Comparison of ENCODE assay signal across 29 cellular contexts in genomic region chr2:127607399-127607908, GRCh38. TPM values are rescaled to one million over a fixed set of nuclear protein-coding genes. Genes with fewer than 3 reads are reported as not detected.
DNase-seq lines count a peak whose midpoint lies in the region; ATAC-seq and FAIRE-seq lines count a peak whose summit lies in the region.
"Had no signal": no experiment of that assay in that cellular context is flagged by ENCODE, and none has a peak within 500 bp of the region (broad histone marks: within the 10 kb centered on the region; RNA-seq: fewer than 3 reads in every experiment).

No MANE protein-coding gene starts in this region.

- H3K36me3 ChIP-seq in BLaER1 treated with 17β-estradiol and CSF1 and Interleukin-3, amounts not matched to agents 10 nM and 100 nM = 0 out of 22 replicates have a peak, but pooled peaks cover 0 to 4% (median 0%) of the 10 kb centered on the region in 11 experiments
- no peaks in the 10 kb centered on the region for H3K36me3 ChIP-seq in H7 (replicated peaks; ENCODE audit: control insufficient read depth, insufficient read depth, low read length)
- H3K36me3 ChIP-seq: ovary, SJSA1, thyroid gland had no signal

- no peaks in the 10 kb centered on the region for H3K27me3 ChIP-seq in BLaER1 treated with 17β-estradiol and CSF1 and Interleukin-3, amounts not matched to agents 10 nM and 100 nM
- no peaks in the 10 kb centered on the region for H3K27me3 ChIP-seq in H7 (ENCODE audit: control insufficient read depth, insufficient read depth, low read length)
- H3K27me3 ChIP-seq: ovary, SJSA1, thyroid gland had no signal

- no peak overlapping the region for H3K27ac ChIP-seq in BLaER1 treated with 17β-estradiol and CSF1 and Interleukin-3, amounts not matched to agents 10 nM and 100 nM
- H3K27ac ChIP-seq: C4-2B, ovary, SJSA1, thyroid gland had no signal

- no peaks in the 10 kb centered on the region for H4K20me1 ChIP-seq in BLaER1 treated with 17β-estradiol and CSF1 and Interleukin-3, amounts not matched to agents 10 nM and 100 nM

- FAIRE-seq in RCC 7860 (lab: Jason Lieb, UNC) = no peak
- FAIRE-seq: endothelial cell of umbilical vein, frontal cortex had no signal

- H3K9me3 ChIP-seq in BLaER1 treated with 17β-estradiol and CSF1 and Interleukin-3, amounts not matched to agents 10 nM and 100 nM (replicated peaks in 1 of 11) = peaks cover 33 to 37% (median 35%) of the 10 kb centered on the region in 11 experiments
- H3K9me3 ChIP-seq: Caco-2, ovary, thyroid gland had no signal

- H3K4me1 ChIP-seq in BLaER1 treated with 17β-estradiol and CSF1 and Interleukin-3, amounts not matched to agents 10 nM and 100 nM = peaks cover 0 to 69% (median 46%) of the 10 kb centered on the region in 10 experiments; a peak in 15 of 20 replicates
- H3K4me1 ChIP-seq: Caco-2, SJSA1, thyroid gland had no signal

- no peak overlapping the region for H3K4me3 ChIP-seq in BLaER1 treated with 17β-estradiol and CSF1 and Interleukin-3, amounts not matched to agents 10 nM and 100 nM
- no peak overlapping the region for H3K4me3 ChIP-seq in H7 (ENCODE audit: insufficient read depth, low read depth, low read length)
- H3K4me3 ChIP-seq: ovary, SJSA1, smooth muscle cell, thyroid gland had no signal

- DNase-seq in H7 = peak; percentile 26
- peak; percentile 41 for DNase-seq in islet precursor cell
- peak; percentile 8 for DNase-seq in stimulated activated CD8-positive, alpha-beta memory T cell treated with anti-CD3 and anti-CD28 coated beads, Interleukin-4, amount 100 ng/mL, for 48 hours
- no peak for DNase-seq in RCC 7860 (ENCODE audit: low spot score)
- no peak for DNase-seq in COLO668 (lab: John Stamatoyannopoulos, UW; ENCODE audit: unreplicated experiment)
- DNase-seq: amniotic stem cell; DMS79 treated with DMSO at 0.1 percent for 48 hours; left cardiac atrium; mammary epithelial cell; NCI-H1048; NCI-H1694; nephron progenitor cell; RPMI8226; stimulated activated CD4-positive, alpha-beta T cell treated with anti-CD3 and anti-CD28 coated beads, Interleukin-1b, Interleukin-23, amount 100 ng/mL, for 48 hours; thyroid gland had no signal

- peak overlapping the region in 8 of 11 experiments; percentile 47 to 73 (median 62); a peak in 16 of 22 replicates for H3K4me2 ChIP-seq in BLaER1 treated with 17β-estradiol and CSF1 and Interleukin-3, amounts not matched to agents 10 nM and 100 nM
- H3K4me2 ChIP-seq: smooth muscle cell had no signal

- H3K9ac ChIP-seq in BLaER1 treated with 17β-estradiol and CSF1 and Interleukin-3, amounts not matched to agents 10 nM and 100 nM = no peak overlapping the region

- no peak for ATAC-seq in GM18517 (IDR thresholded peaks at IDR 0.05; ENCODE audit: unreplicated experiment)
- ATAC-seq: left cardiac atrium; stimulated activated naive CD8-positive, alpha-beta T cell treated with anti-CD3 and anti-CD28 coated beads, Interleukin-15, amount 100 ng/mL, for 72 hours had no signal

RNA-seq across cellular contexts. Expression of gene GPR17, which starts 38.5 kb away (rescaled TPM):
- not detected in 2 replicates for total RNA-seq in H7 (2014; rRNA removed; shearing (Covaris generic))
- total RNA-seq: activated B cell treated with CpG ODN at 0.5 μM for 24 hours; activated T-helper 1 cell treated with anti-CD3 and anti-CD28 coated beads, Interleukin-12 subunit alpha, Interleukin-12 subunit beta, Interleukin-2, Interleukin-4 antibody, amounts not matched to agents 30 ng/mL and 10 ng/mL and 1 ng/mL, durations not matched to agents 14 hours and 24 hours and 36 hours; Caco-2; endothelial cell of umbilical vein; mammary epithelial cell; NCI-H460; ovary; renal cortical epithelial cell; SJSA1; smooth muscle cell; thyroid gland had no signal

Comparison
In these comparisons a context has a peak if more than half of its experiments do, and no peak if none do; other contexts are left out.
1. DNase-seq: peak in H7 (single experiment), islet precursor cell (single experiment) and stimulated activated CD8-positive, alpha-beta memory T cell treated with anti-CD3 and anti-CD28 coated beads, Interleukin-4, amount 100 ng/mL, for 48 hours (single experiment); none in RCC 7860 (single experiment) and COLO668 (single experiment).